In the genomic region with DNA sequence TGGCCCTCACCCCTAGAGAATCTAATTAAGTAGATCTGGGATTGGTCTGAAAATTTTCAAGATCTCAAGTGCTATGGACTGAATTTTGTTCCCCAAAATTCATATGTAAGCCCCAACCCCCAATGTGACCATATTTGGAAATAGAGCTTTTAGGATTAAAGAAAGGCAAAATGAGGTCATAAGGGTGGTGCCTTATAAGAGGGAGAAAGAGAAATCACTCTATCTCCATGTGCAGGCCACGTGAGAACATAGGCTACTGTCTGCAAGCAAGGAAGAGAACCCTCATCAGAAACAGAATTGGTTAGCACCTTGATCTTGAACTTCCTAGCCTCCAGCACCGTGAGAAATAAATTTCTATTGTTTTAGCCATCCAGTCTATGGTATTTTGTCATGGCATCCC, we compare ENCODE assay signal across 7 cellular contexts.
"Had no signal": no experiment of that assay in that cellular context is flagged by ENCODE, and none has a peak within 500 bp of the region (broad histone marks: within the 10 kb centered on the region; RNA-seq: fewer than 3 reads in every experiment).

No MANE protein-coding gene starts in this region.

- H3K9me3 ChIP-seq: HAP-1 had no signal

- H3K27ac Mint-ChIP-seq: GM23338, HFFc6, IgD-negative memory B cell had no signal

- H2AFZ ChIP-seq: GM23338 had no signal

- H3K4me3 ChIP-seq: GM23338, HAP-1 had no signal

- ATAC-seq: GM23338, HCT116 had no signal

- H3K4me3 Mint-ChIP-seq: GM23338, HFFc6, IgD-negative memory B cell had no signal

- DNase-seq: H7, HFFc6, KG1 had no signal

- H3K4me1 ChIP-seq: HAP-1 had no signal

- H3K4me2 ChIP-seq: GM23338 had no signal

- H3K9me3 Mint-ChIP-seq: GM23338, HFFc6 had no signal

- H3K36me3 ChIP-seq: HAP-1 had no signal
